In the genomic region with DNA sequence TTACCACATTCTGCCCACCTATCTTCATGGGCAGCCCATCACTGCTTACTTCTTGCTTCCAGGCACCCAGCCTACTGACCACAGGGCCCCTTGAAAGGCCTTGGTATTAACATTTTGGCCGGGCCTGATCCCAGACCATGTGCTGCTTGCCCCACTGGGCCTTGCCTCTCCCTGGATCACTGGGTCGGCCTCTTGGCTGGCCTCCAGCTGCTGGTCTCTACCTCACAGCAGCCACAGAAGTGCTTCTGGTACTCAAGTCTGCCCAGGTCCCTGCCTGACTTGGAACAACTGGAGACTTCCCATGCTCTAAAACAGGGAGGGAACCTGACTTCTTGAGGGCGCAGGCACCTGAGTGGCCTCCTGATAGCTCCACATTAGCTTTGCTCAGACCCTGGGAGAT, we compare ENCODE assay signal across 16 cellular contexts.
"Had no signal": no experiment of that assay in that cellular context is flagged by ENCODE, and none has a peak within 500 bp of the region (broad histone marks: within the 10 kb centered on the region; RNA-seq: fewer than 3 reads in every experiment).

No MANE protein-coding gene starts in this region.

- H3K9me3 ChIP-seq: colonic mucosa, left ventricle myocardium inferior, suprapubic skin, tibial artery, upper lobe of left lung, uterus had no signal

- H3K36me3 ChIP-seq: colonic mucosa, left ventricle myocardium inferior, suprapubic skin, tibial artery, upper lobe of left lung, uterus had no signal

- DNase-seq: colonic mucosa; dermis blood vessel endothelial cell; erythroblast; foreskin keratinocyte; immature natural killer cell; left cardiac atrium; left ventricle myocardium inferior; mesendoderm; naive B cell; small intestine; stimulated activated CD4-positive, alpha-beta T cell treated with anti-CD3 and anti-CD28 coated beads, Interleukin-12 subunit alpha, Interleukin-12 subunit beta, amount 100 ng/mL, for 4 hours; stimulated activated naive CD4-positive, alpha-beta T cell treated with Interleukin-2 at 50 U/mL for 16 hours; tibial artery; upper lobe of left lung; uterus had no signal

- H3K4me1 ChIP-seq: colonic mucosa had no signal

- H3K27ac ChIP-seq: colonic mucosa, foreskin keratinocyte, left ventricle myocardium inferior, suprapubic skin, tibial artery, upper lobe of left lung, uterus had no signal

- H3K4me3 ChIP-seq: colonic mucosa, left ventricle myocardium inferior, suprapubic skin, tibial artery, upper lobe of left lung, uterus had no signal

- ATAC-seq: foreskin keratinocyte, left cardiac atrium had no signal
